ENCODE assay signal across 1 cellular context in the genomic region with DNA sequence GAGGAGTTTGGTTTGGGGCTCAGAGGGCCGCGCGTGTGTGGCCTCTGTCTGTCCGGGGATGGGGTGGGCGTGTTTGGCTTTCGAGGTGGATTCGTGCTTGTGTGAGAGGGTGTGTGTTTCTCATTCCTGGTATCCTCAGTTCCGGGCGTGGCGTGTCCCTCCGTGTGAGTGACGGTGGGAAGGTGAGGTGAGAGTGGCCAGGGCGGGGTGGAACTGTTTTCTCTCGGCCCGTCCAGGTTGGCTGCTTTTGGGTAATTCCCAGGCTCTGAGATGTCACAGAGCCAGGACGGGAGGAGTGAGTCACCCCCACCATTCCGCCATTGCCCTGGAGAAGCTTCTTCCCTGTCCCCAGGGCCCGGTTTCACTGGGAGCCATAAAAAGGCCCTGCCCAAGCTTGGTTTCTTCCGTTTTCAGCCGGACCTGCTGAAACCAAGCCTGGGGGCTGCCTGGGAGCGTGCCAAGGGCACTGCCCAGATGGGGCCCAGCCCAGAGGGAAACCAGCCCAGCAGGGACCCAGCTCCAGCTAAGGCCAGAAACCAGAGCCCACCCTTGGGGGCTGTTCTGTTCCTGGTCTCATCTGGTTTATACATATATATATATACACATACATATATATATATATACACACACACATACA.
TF ChIP-seq lines count a peak whose summit lies in the region.

No MANE protein-coding gene starts in this region.

TF ChIP-seq in IMR-90, 13 proteins besides CTCF, POLR2A, EP300 and RAD21:
- no peak for TF ChIP-seq CEBPB (IDR thresholded peaks at IDR 0.05; ENCODE audit: low read depth, low read length)
- TF ChIP-seq RCOR1 (IDR thresholded peaks at IDR 0.05; ENCODE audit: insufficient replicate concordance, low read length), result no peak
- TF ChIP-seq MXI1 (IDR thresholded peaks at IDR 0.05; ENCODE audit: borderline replicate concordance, low read depth, low read length), result no peak
- no peak for TF ChIP-seq SMC3 (IDR thresholded peaks at IDR 0.05; ENCODE audit: low read depth, low read length)
- TF ChIP-seq MAZ (IDR thresholded peaks at IDR 0.05; ENCODE audit: borderline replicate concordance, low read depth, low read length), result no peak
- no peak for TF ChIP-seq CHD1 (IDR thresholded peaks at IDR 0.05; ENCODE audit: low read depth, low read length)
- no peak for TF ChIP-seq FOS (IDR thresholded peaks at IDR 0.05; ENCODE audit: low read depth, low read length)
- no peak for TF ChIP-seq NFE2L2 (IDR thresholded peaks at IDR 0.05; ENCODE audit: low read depth, low read length)
- TF ChIP-seq MAFK (IDR thresholded peaks at IDR 0.05; ENCODE audit: low read depth, low read length), result no peak
- no peak for TF ChIP-seq RFX5 (IDR thresholded peaks at IDR 0.05; ENCODE audit: low read depth, low read length)
- TF ChIP-seq, protein P1, sequence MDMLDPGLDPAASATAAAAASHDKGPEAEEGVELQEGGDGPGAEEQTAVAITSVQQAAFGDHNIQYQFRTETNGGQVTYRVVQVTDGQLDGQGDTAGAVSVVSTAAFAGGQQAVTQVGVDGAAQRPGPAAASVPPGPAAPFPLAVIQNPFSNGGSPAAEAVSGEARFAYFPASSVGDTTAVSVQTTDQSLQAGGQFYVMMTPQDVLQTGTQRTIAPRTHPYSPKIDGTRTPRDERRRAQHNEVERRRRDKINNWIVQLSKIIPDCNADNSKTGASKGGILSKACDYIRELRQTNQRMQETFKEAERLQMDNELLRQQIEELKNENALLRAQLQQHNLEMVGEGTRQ (IDR thresholded peaks at IDR 0.05; ENCODE audit: low read depth, low read length), result no peak
TF ChIP-seq in IMR-90: peak in this region for 0.
